16 cellular contexts compared by ENCODE assay signal in genomic region chr7:105878746-105879605, GRCh38. TPM values are rescaled to one million over a fixed set of nuclear protein-coding genes. Genes with fewer than 3 reads are reported as not detected.
DNase-seq lines count a peak whose midpoint lies in the region; ATAC-seq and TF ChIP-seq lines count a peak whose summit lies in the region.
"Had no signal": no experiment of that assay in that cellular context is flagged by ENCODE, and none has a peak within 500 bp of the region (broad histone marks: within the 10 kb centered on the region; RNA-seq: fewer than 3 reads in every experiment).

No MANE protein-coding gene starts in this region.

- peak; percentile 6 to 18 for ATAC-seq in activated T-cell treated with anti-CD3 and anti-CD28 coated beads, Interleukin-2, amount 50 U/mL, for 72 hours (replicated peaks in 1 of 2)
- ATAC-seq: activated CD8-positive, alpha-beta memory T cell treated with anti-CD3 and anti-CD28 coated beads, Interleukin-2, amount 10 ng/mL, durations not matched to agents 7 days and 5 days; psoas muscle; Right ventricle myocardium inferior had no signal

- no peaks in the 10 kb centered on the region; the same call in 1 of the 2 replicates for H3K36me3 ChIP-seq in SK-N-MC (ENCODE audit: insufficient read depth, low read length)
- H3K36me3 ChIP-seq in WERI-Rb-1 = no peaks in the 10 kb centered on the region

- no peaks in the 10 kb centered on the region for H3K9me3 Mint-ChIP-seq in activated T-cell treated with anti-CD3 and anti-CD28 coated beads, Interleukin-2, amount 50 U/mL, for 72 hours
- H3K9me3 Mint-ChIP-seq in immature natural killer cell (no peaks in the 10 kb centered on the region), type B pancreatic cell (no peaks in the 10 kb centered on the region)
- H3K9me3 Mint-ChIP-seq: activated naive CD8-positive, alpha-beta T cell treated with anti-CD3 and anti-CD28 coated beads, Interleukin-2, amount 10 ng/mL, durations not matched to agents 7 days and 5 days had no signal

- no peak overlapping the region for H3K9ac ChIP-seq in SK-N-MC (ENCODE audit: insufficient read length)

- peaks cover 22% of the 10 kb centered on the region for H3K27me3 Mint-ChIP-seq in activated T-cell treated with anti-CD3 and anti-CD28 coated beads, Interleukin-2, amount 50 U/mL, for 72 hours (ENCODE audit: low read depth)
- H3K27me3 Mint-ChIP-seq in immature natural killer cell (ENCODE audit: low read depth in 3 of 3) (peaks cover 0 to 8% (median 8%) of the 10 kb centered on the region in 3 donors), type B pancreatic cell (peaks cover 27% of the 10 kb centered on the region)

- no peak overlapping the region for H3K27ac ChIP-seq in SK-N-MC
- no peak overlapping the region for H3K27ac ChIP-seq in WERI-Rb-1
- H3K27ac ChIP-seq: psoas muscle had no signal

- peaks cover 0 to 1% of the 10 kb centered on the region in 2 donors for H3K36me3 Mint-ChIP-seq in activated T-cell treated with anti-CD3 and anti-CD28 coated beads, Interleukin-2, amount 50 U/mL, for 72 hours (ENCODE audit: insufficient read depth in 2 of 2)
- peaks cover 0 to 9% (median 4%) of the 10 kb centered on the region in 3 donors for H3K36me3 Mint-ChIP-seq in immature natural killer cell
- peaks cover 4% of the 10 kb centered on the region for H3K36me3 Mint-ChIP-seq in type B pancreatic cell
- H3K36me3 Mint-ChIP-seq: activated CD8-positive, alpha-beta memory T cell treated with anti-CD3 and anti-CD28 coated beads, Interleukin-2, amount 10 ng/mL, durations not matched to agents 7 days and 5 days; activated naive CD8-positive, alpha-beta T cell treated with anti-CD3 and anti-CD28 coated beads, Interleukin-2, amount 10 ng/mL, durations not matched to agents 7 days and 5 days had no signal

- H3K4me1 Mint-ChIP-seq in activated T-cell treated with anti-CD3 and anti-CD28 coated beads, Interleukin-2, amount 50 U/mL, for 72 hours (ENCODE audit: low read depth) = peaks cover 50% of the 10 kb centered on the region
- H3K4me1 Mint-ChIP-seq in immature natural killer cell (peaks cover 48 to 53% of the 10 kb centered on the region in 2 donors), type B pancreatic cell (ENCODE audit: unreplicated experiment) (peaks cover 34% of the 10 kb centered on the region)

- H3K9me3 ChIP-seq in SK-N-MC (ENCODE audit: low read depth, low read length) (no peaks in the 10 kb centered on the region), WERI-Rb-1 (ENCODE audit: severe bottlenecking) (no peaks in the 10 kb centered on the region)
- H3K9me3 ChIP-seq: psoas muscle had no signal

- peaks cover 12% of the 10 kb centered on the region for H3K27me3 ChIP-seq in WERI-Rb-1 (ENCODE audit: insufficient read depth, low read depth, severe bottlenecking)

- H3K27ac Mint-ChIP-seq in activated T-cell treated with anti-CD3 and anti-CD28 coated beads, Interleukin-2, amount 50 U/mL, for 72 hours = no peak overlapping the region
- H3K27ac Mint-ChIP-seq in immature natural killer cell (peak overlapping the region in 2 of 6 donors; percentile 9 to 21), type B pancreatic cell (peak overlapping the region; percentile 48)
- H3K27ac Mint-ChIP-seq: activated CD8-positive, alpha-beta memory T cell treated with anti-CD3 and anti-CD28 coated beads, Interleukin-2, amount 10 ng/mL, durations not matched to agents 7 days and 5 days; activated naive CD8-positive, alpha-beta T cell treated with anti-CD3 and anti-CD28 coated beads, Interleukin-2, amount 10 ng/mL, durations not matched to agents 7 days and 5 days; H9 had no signal

- DNase-seq in activated T-cell treated with anti-CD3 and anti-CD28 coated beads, Interleukin-2, amount 50 U/mL, for 72 hours = no peak
- no peak for DNase-seq in activated T-cell treated with anti-CD3 and anti-CD28 coated beads, Interleukin-2, amount 50 U/mL, for 1 hour
- DNase-seq in SK-N-MC (ENCODE audit: low read depth, low spot score) (no peak), immature natural killer cell (no peak), type B pancreatic cell (ENCODE audit: extremely low spot score, unreplicated experiment) (no peak), NCI-H2196 (lab: John Stamatoyannopoulos, UW; ENCODE audit: unreplicated experiment) (no peak), NCI-H510A treated with DMSO at 0.1 percent for 48 hours (lab: John Stamatoyannopoulos, UW) (no peak), WERI-Rb-1 (no peak)
- DNase-seq: activated CD8-positive, alpha-beta memory T cell treated with anti-CD3 and anti-CD28 coated beads, Interleukin-2, amount 10 ng/mL, durations not matched to agents 7 days and 5 days; activated naive CD8-positive, alpha-beta T cell treated with anti-CD3 and anti-CD28 coated beads, Interleukin-2, amount 10 ng/mL, durations not matched to agents 7 days and 5 days; H9; NCI-H748 treated with DMSO at 0.1 percent for 48 hours; psoas muscle; stimulated activated CD4-positive, alpha-beta T cell treated with anti-CD3 and anti-CD28 coated beads, Interleukin-2, amount 100 ng/mL, for 24 hours; stimulated activated naive CD4-positive, alpha-beta T cell treated with Interleukin-2 at 50 U/mL for 16 hours had no signal

- H3K4me3 Mint-ChIP-seq in activated T-cell treated with anti-CD3 and anti-CD28 coated beads, Interleukin-2, amount 50 U/mL, for 72 hours = peak overlapping the region in 1 of 2 donors; percentile 88
- H3K4me3 Mint-ChIP-seq in immature natural killer cell (peak overlapping the region; percentile 88 to 95 (median 89)), type B pancreatic cell (peak overlapping the region; percentile 92)
- H3K4me3 Mint-ChIP-seq: activated CD8-positive, alpha-beta memory T cell treated with anti-CD3 and anti-CD28 coated beads, Interleukin-2, amount 10 ng/mL, durations not matched to agents 7 days and 5 days; activated naive CD8-positive, alpha-beta T cell treated with anti-CD3 and anti-CD28 coated beads, Interleukin-2, amount 10 ng/mL, durations not matched to agents 7 days and 5 days had no signal

- no peak for TF ChIP-seq CTCF in type B pancreatic cell (conservative IDR thresholded peaks at IDR 0.05)
- TF ChIP-seq CTCF in WERI-Rb-1 (IDR thresholded peaks at IDR 0.05; ENCODE audit: low read depth, low read length) = no peak

- H3K4me3 ChIP-seq in SK-N-MC (peak overlapping the region; percentile 95), WERI-Rb-1 (ENCODE audit: low read depth, low read length) (no peak overlapping the region)
- H3K4me3 ChIP-seq: psoas muscle had no signal

RNA-seq across cellular contexts. Expression of gene ATXN7L1, which starts 2.6 kb away (rescaled TPM):
- total RNA-seq in activated T-cell treated with anti-CD3 and anti-CD28 coated beads, Interleukin-2, amount 50 U/mL, for 72 hours = 10 to 100 TPM; 11.6 to 12.5 TPM
- 10 to 100 TPM in 2 of 3 donors, 1 to 10 TPM in 1; 3.8 to 21.1 (median 11.9) TPM for polyA plus RNA-seq in immature natural killer cell
- 15.8 and 16.0 TPM in 2 replicates for total RNA-seq in type B pancreatic cell (ENCODE audit: low replicate concordance)
